In genomic region chr5:132446621-132447020, GRCh38 we compare ENCODE assay signal across 11 cellular contexts. TPM values are rescaled to one million over a fixed set of nuclear protein-coding genes. Genes with fewer than 3 reads are reported as not detected.
A peak's percentile ranks its signal among the peaks of the same experiment; 100 is the strongest.
DNase-seq lines count a peak whose midpoint lies in the region; ATAC-seq and TF ChIP-seq lines count a peak whose summit lies in the region.
"Had no signal": no experiment of that assay in that cellular context is flagged by ENCODE, and none has a peak within 500 bp of the region (broad histone marks: within the 10 kb centered on the region; RNA-seq: fewer than 3 reads in every experiment).

No MANE protein-coding gene starts in this region.

- no peak overlapping the region for H4K91ac ChIP-seq in mesenchymal stem cell (ENCODE audit: low read length)

- peaks cover 75% of the 10 kb centered on the region for H3K36me3 Mint-ChIP-seq in activated naive CD4-positive, alpha-beta T cell treated with anti-CD3 and anti-CD28 coated beads, Interleukin-2, amount 10 ng/mL, durations not matched to agents 7 days and 5 days
- peaks cover 17% of the 10 kb centered on the region for H3K36me3 Mint-ChIP-seq in activated naive CD4-positive, alpha-beta T cell treated with anti-CD3 and anti-CD28 coated beads for 36 hours (ENCODE audit: low read depth)

- H4K8ac ChIP-seq in mesenchymal stem cell (ENCODE audit: low read length): no peak overlapping the region

- no peaks in the 10 kb centered on the region for H3K27me3 Mint-ChIP-seq in activated naive CD4-positive, alpha-beta T cell treated with anti-CD3 and anti-CD28 coated beads, Interleukin-2, amount 10 ng/mL, durations not matched to agents 7 days and 5 days
- H3K27me3 Mint-ChIP-seq in activated naive CD4-positive, alpha-beta T cell treated with anti-CD3 and anti-CD28 coated beads for 36 hours (ENCODE audit: low read depth): no peaks in the 10 kb centered on the region

- H3K9ac ChIP-seq in colonic mucosa (ENCODE audit: low read depth in 2 of 2, low read length in 2 of 2): no peak overlapping the region
- no peak overlapping the region for H3K9ac ChIP-seq in mesenchymal stem cell (ENCODE audit: low read length)
- H3K9ac ChIP-seq: BLaER1 had no signal

- no peaks in the 10 kb centered on the region for H3K9me2 ChIP-seq in hepatocyte (replicated peaks; ENCODE audit: insufficient read depth)

- H2BK120ac ChIP-seq in mesenchymal stem cell (ENCODE audit: low read depth, low read length): no peak overlapping the region

- 89% methylated on average over 6 of the region's 6 CpGs for WGBS in mesenchymal stem cell
- 73% methylated on average over 6 of the region's 6 CpGs for WGBS in hepatocyte (ENCODE audit: low lambda C conversion rate, missing lambda C conversion rate)

- H4K20me1 ChIP-seq in hepatocyte (ENCODE audit: insufficient read depth, poor library complexity, severe bottlenecking): no peaks in the 10 kb centered on the region
- H4K20me1 ChIP-seq: BLaER1 had no signal

- DNase-seq in activated naive CD4-positive, alpha-beta T cell treated with anti-CD3 and anti-CD28 coated beads, Interleukin-2, amount 10 ng/mL, durations not matched to agents 7 days and 5 days: peak; percentile 7
- DNase-seq in activated naive CD4-positive, alpha-beta T cell (lab: John Stamatoyannopoulos, UW): no peak
- DNase-seq in colonic mucosa: peak; percentile 71
- peak; percentile 77 for DNase-seq in mesenchymal stem cell
- no peak for DNase-seq in upper lobe of right lung
- no peak for DNase-seq in DMS114 treated with DMSO at 0.1 percent for 48 hours (lab: John Stamatoyannopoulos, UW; ENCODE audit: unreplicated experiment)
- no peak for DNase-seq in activated naive CD4-positive, alpha-beta T cell treated with anti-CD3 and anti-CD28 coated beads for 36 hours
- DNase-seq in hepatocyte (ENCODE audit: low spot score): no peak
- DNase-seq: activated T-cell treated with anti-CD3 and anti-CD28 coated beads for 4 hours, OCI-M1 had no signal

- H3K4me3 ChIP-seq in colonic mucosa: no peak overlapping the region
- no peak overlapping the region for H3K4me3 ChIP-seq in mesenchymal stem cell (ENCODE audit: insufficient read depth in 1 of 2, low read depth in 1 of 2, low read length in 2 of 2)
- H3K4me3 ChIP-seq in upper lobe of right lung: no peak overlapping the region
- no peak overlapping the region for H3K4me3 ChIP-seq in hepatocyte
- H3K4me3 ChIP-seq: BLaER1 had no signal

- TF ChIP-seq CTCF in colonic mucosa (IDR thresholded peaks at IDR 0.05) (no peak), upper lobe of right lung (IDR thresholded peaks at IDR 0.05) (no peak), hepatocyte (IDR thresholded peaks at IDR 0.05; ENCODE audit: poor library complexity) (no peak)

- H3K4me1 ChIP-seq in colonic mucosa (peaks cover 12% of the 10 kb centered on the region), mesenchymal stem cell (ENCODE audit: control insufficient read depth, insufficient read depth, low read depth, low read length) (peaks cover 9% of the 10 kb centered on the region), upper lobe of right lung (peaks cover 44% of the 10 kb centered on the region), hepatocyte (ENCODE audit: insufficient read depth) (no peaks in the 10 kb centered on the region)

- H2AK5ac ChIP-seq in mesenchymal stem cell (ENCODE audit: low read length, severe bottlenecking): no peak overlapping the region

- no peak overlapping the region for H3K14ac ChIP-seq in mesenchymal stem cell (ENCODE audit: low read length in 2 of 2)

- no peak overlapping the region for H3K27ac Mint-ChIP-seq in activated naive CD4-positive, alpha-beta T cell treated with anti-CD3 and anti-CD28 coated beads, Interleukin-2, amount 10 ng/mL, durations not matched to agents 7 days and 5 days
- H3K27ac Mint-ChIP-seq in activated naive CD4-positive, alpha-beta T cell treated with anti-CD3 and anti-CD28 coated beads for 36 hours: no peak overlapping the region

- H2BK15ac ChIP-seq in mesenchymal stem cell (ENCODE audit: low read depth, poor library complexity, severe bottlenecking): no peak overlapping the region

- H3K4me2 ChIP-seq in mesenchymal stem cell (ENCODE audit: low read length, poor library complexity, severe bottlenecking) (no peak overlapping the region), hepatocyte (no peak overlapping the region)

- H3K27ac ChIP-seq in colonic mucosa (peak overlapping the region; percentile 35), mesenchymal stem cell (ENCODE audit: low read length, poor library complexity, severe bottlenecking) (no peak overlapping the region), upper lobe of right lung (peak overlapping the region; percentile 17), hepatocyte (no peak overlapping the region)

- peak; percentile 65 for ATAC-seq in upper lobe of right lung

- peaks cover 19% of the 10 kb centered on the region for H3K79me1 ChIP-seq in mesenchymal stem cell (replicated peaks; ENCODE audit: low read length, poor library complexity, severe bottlenecking)

- H3K36me3 ChIP-seq in colonic mucosa (no peaks in the 10 kb centered on the region), mesenchymal stem cell (ENCODE audit: control insufficient read depth in 1 of 2, insufficient read depth in 2 of 2, low read depth in 1 of 2, low read length in 2 of 2) (peaks cover 5 to 12% of the 10 kb centered on the region in 2 experiments), upper lobe of right lung (peaks cover 11% of the 10 kb centered on the region), hepatocyte (replicated peaks; ENCODE audit: insufficient read depth, low read depth) (no peaks in the 10 kb centered on the region)

- peak overlapping the region in 1 of 2 experiments; percentile 48 for H3K18ac ChIP-seq in mesenchymal stem cell (ENCODE audit: low read depth in 1 of 2, low read length in 2 of 2)

- H3K23ac ChIP-seq in mesenchymal stem cell (ENCODE audit: low read length in 2 of 2): no peak overlapping the region

- H2AFZ ChIP-seq in mesenchymal stem cell (ENCODE audit: low read depth, low read length) (no peak overlapping the region), hepatocyte (no peak overlapping the region)

- H3K4me1 Mint-ChIP-seq in activated naive CD4-positive, alpha-beta T cell treated with anti-CD3 and anti-CD28 coated beads, Interleukin-2, amount 10 ng/mL, durations not matched to agents 7 days and 5 days: peaks cover 62% of the 10 kb centered on the region
- peaks cover 66% of the 10 kb centered on the region for H3K4me1 Mint-ChIP-seq in activated naive CD4-positive, alpha-beta T cell treated with anti-CD3 and anti-CD28 coated beads for 36 hours (ENCODE audit: low read depth)

- H2BK12ac ChIP-seq in mesenchymal stem cell (ENCODE audit: low read length in 2 of 2): peak overlapping the region; percentile 3 to 47

- no peaks in the 10 kb centered on the region for H3K27me3 ChIP-seq in colonic mucosa
- no peaks in the 10 kb centered on the region for H3K27me3 ChIP-seq in mesenchymal stem cell (ENCODE audit: control insufficient read depth in 1 of 2, insufficient read depth in 1 of 2, low read length in 2 of 2)
- no peaks in the 10 kb centered on the region for H3K27me3 ChIP-seq in upper lobe of right lung
- no peaks in the 10 kb centered on the region for H3K27me3 ChIP-seq in hepatocyte
- H3K27me3 ChIP-seq: BLaER1 had no signal

- H2BK5ac ChIP-seq in mesenchymal stem cell (ENCODE audit: low read depth, low read length, poor library complexity, severe bottlenecking): no peak overlapping the region

- intact Hi-C loops in colonic mucosa (cut with DNase I) (no loop called here), upper lobe of right lung (cut with DNase I) (no loop called here)
- intact Hi-C loops in activated naive CD4-positive, alpha-beta T cell treated with anti-CD3 and anti-CD28 coated beads for 36 hours (cut with micrococcal nuclease): loop anchor here (1.0 kb wide), 1 partner anchor 9 kb away; no protein-coding TSS in a partner anchor

- CTCF ChIA-PET in activated naive CD4-positive, alpha-beta T cell treated with anti-CD3 and anti-CD28 coated beads, Interleukin-2, amount 10 ng/mL, durations not matched to agents 7 days and 5 days (lab: Charles Lee): interaction anchor here (1.1 kb wide), 2 partner anchors 9 to 43 kb away, joined by 3 to 4 read pairs; no protein-coding TSS in a partner anchor
- CTCF ChIA-PET in activated naive CD4-positive, alpha-beta T cell treated with anti-CD3 and anti-CD28 coated beads for 36 hours (lab: Charles Lee): interaction anchor here (1.2 to 1.7 kb wide), 3 partner anchors 8 to 26 kb away, joined by 3 to 8 read pairs (median 4); no protein-coding TSS in a partner anchor

- H3K4ac ChIP-seq in mesenchymal stem cell (ENCODE audit: low read depth in 1 of 2, low read length in 2 of 2): peak overlapping the region; percentile 47 to 81

- H3K9me3 Mint-ChIP-seq in activated naive CD4-positive, alpha-beta T cell treated with anti-CD3 and anti-CD28 coated beads, Interleukin-2, amount 10 ng/mL, durations not matched to agents 7 days and 5 days: no peaks in the 10 kb centered on the region
- no peaks in the 10 kb centered on the region for H3K9me3 Mint-ChIP-seq in activated naive CD4-positive, alpha-beta T cell treated with anti-CD3 and anti-CD28 coated beads for 36 hours

- no peaks in the 10 kb centered on the region for H3K79me2 ChIP-seq in hepatocyte

- no peak overlapping the region for H3K4me3 Mint-ChIP-seq in activated naive CD4-positive, alpha-beta T cell treated with anti-CD3 and anti-CD28 coated beads, Interleukin-2, amount 10 ng/mL, durations not matched to agents 7 days and 5 days
- no peak overlapping the region for H3K4me3 Mint-ChIP-seq in activated naive CD4-positive, alpha-beta T cell treated with anti-CD3 and anti-CD28 coated beads for 36 hours

- no peaks in the 10 kb centered on the region for H3K9me3 ChIP-seq in colonic mucosa
- no peaks in the 10 kb centered on the region for H3K9me3 ChIP-seq in mesenchymal stem cell (ENCODE audit: control insufficient read depth, low read length)
- no peaks in the 10 kb centered on the region for H3K9me3 ChIP-seq in upper lobe of right lung
- H3K9me3 ChIP-seq in hepatocyte (ENCODE audit: low read depth): no peaks in the 10 kb centered on the region

RNA-seq across cellular contexts. Expression of gene IRF1, which starts 44.0 kb away (rescaled TPM):
- 10 to 100 TPM; 59.7 to 87.8 TPM for total RNA-seq in colonic mucosa
- 33.6 TPM for polyA plus RNA-seq in mesenchymal stem cell (2013, experiment 1 of 2)
- polyA plus RNA-seq in mesenchymal stem cell (2013, experiment 2 of 2): 35.8 TPM
- total RNA-seq in upper lobe of right lung: 59.5 TPM
- total RNA-seq in activated naive CD4-positive, alpha-beta T cell treated with anti-CD3 and anti-CD28 coated beads for 36 hours: 10 to 100 TPM; 84.3 to 88.4 TPM
- 25.6 and 30.9 TPM in 2 replicates for total RNA-seq in hepatocyte
- polyA plus RNA-seq in hepatocyte: 35.8 and 44.8 TPM in 2 replicates

Comparison
In these comparisons a context has a peak if more than half of its experiments do, and no peak if none do; other contexts are left out.
1. DNase-seq: peak in activated naive CD4-positive, alpha-beta T cell treated with anti-CD3 and anti-CD28 coated beads, Interleukin-2, amount 10 ng/mL, durations not matched to agents 7 days and 5 days (single experiment), colonic mucosa (single experiment) and mesenchymal stem cell (single experiment); none in activated naive CD4-positive, alpha-beta T cell (0 of 4), upper lobe of right lung (single experiment), DMS114 treated with DMSO at 0.1 percent for 48 hours (single experiment), activated naive CD4-positive, alpha-beta T cell treated with anti-CD3 and anti-CD28 coated beads for 36 hours (single experiment) and hepatocyte (single experiment).
2. H3K27ac ChIP-seq: peak in colonic mucosa (single experiment) and upper lobe of right lung (single experiment); none in mesenchymal stem cell (single experiment) and hepatocyte (single experiment).